7 cellular contexts compared by ENCODE assay signal in genomic region chr4:154626793-154627484, GRCh38. TPM values are rescaled to one million over a fixed set of nuclear protein-coding genes. Genes with fewer than 3 reads are reported as not detected.
DNase-seq lines count a peak whose midpoint lies in the region; ATAC-seq and TF ChIP-seq lines count a peak whose summit lies in the region.

No MANE protein-coding gene starts in this region.

- H3K9me3 ChIP-seq in neural progenitor cell (ENCODE audit: low read depth): no peaks in the 10 kb centered on the region
- no peaks in the 10 kb centered on the region for H3K9me3 ChIP-seq in uterus

- no peaks in the 10 kb centered on the region for H4K20me1 ChIP-seq in neural progenitor cell (ENCODE audit: low read depth)

- H3K4me3 Mint-ChIP-seq in neural progenitor cell: no peak overlapping the region

- no peaks in the 10 kb centered on the region for H3K36me3 ChIP-seq in neural progenitor cell
- H3K36me3 ChIP-seq in uterus: no peaks in the 10 kb centered on the region

- H3K79me2 ChIP-seq in neural progenitor cell (ENCODE audit: low read depth): no peaks in the 10 kb centered on the region

- H3K27ac ChIP-seq in foreskin keratinocyte (no peak overlapping the region), neural progenitor cell (no peak overlapping the region), uterus (peak overlapping the region in 1 of 2 donors; percentile 29)

- TF ChIP-seq CTCF in HFF-Myc (IDR thresholded peaks at IDR 0.05; ENCODE audit: low read depth, low read length, missing control alignments): peak; percentile 64
- peak; percentile 36 for TF ChIP-seq CTCF in NB4 (IDR thresholded peaks at IDR 0.05; ENCODE audit: low read depth, low read length)
- TF ChIP-seq CTCF in foreskin keratinocyte (conservative IDR thresholded peaks at IDR 0.05): peak; percentile 90
- peak; percentile 73 for TF ChIP-seq CTCF in neural progenitor cell (IDR thresholded peaks at IDR 0.05)
- TF ChIP-seq CTCF in uterus (IDR thresholded peaks at IDR 0.05): peak in 2 of 4 experiments; percentile 42 to 62

- H3K4me1 Mint-ChIP-seq in neural progenitor cell: no peaks in the 10 kb centered on the region

- H3K9ac ChIP-seq in neural progenitor cell: no peak overlapping the region

- H3K4me2 ChIP-seq in neural progenitor cell: peak overlapping the region; percentile 76

- peak; percentile 43 for ATAC-seq in GM18499 (IDR thresholded peaks at IDR 0.05; ENCODE audit: insufficient read depth, unreplicated experiment)
- peak; percentile 97 for ATAC-seq in foreskin keratinocyte

- no peaks in the 10 kb centered on the region for H3K9me3 Mint-ChIP-seq in neural progenitor cell

- no peak for TF ChIP-seq POLR2A in NB4 (IDR thresholded peaks at IDR 0.05; ENCODE audit: extremely low read depth, insufficient read length)
- TF ChIP-seq POLR2A in uterus (IDR thresholded peaks at IDR 0.05): no peak

- peaks cover 2% of the 10 kb centered on the region for H3K27me3 Mint-ChIP-seq in neural progenitor cell (ENCODE audit: insufficient read depth, low read depth)

- H3K36me3 Mint-ChIP-seq in neural progenitor cell: no peaks in the 10 kb centered on the region

- H3K27ac Mint-ChIP-seq in neural progenitor cell: no peak overlapping the region

- H3K4me1 ChIP-seq in foreskin keratinocyte (peaks cover 7% of the 10 kb centered on the region), neural progenitor cell (peaks cover 4% of the 10 kb centered on the region), uterus (no peaks in the 10 kb centered on the region)

- H3K4me3 ChIP-seq in HFF-Myc (replicated peaks; ENCODE audit: low read depth, low read length) (no peak overlapping the region), NB4 (ENCODE audit: low read depth, low read length) (no peak overlapping the region), neural progenitor cell (peak overlapping the region; percentile 39), uterus (peak overlapping the region in 1 of 2 donors; percentile 25)

- DNase-seq in HFF-Myc (ENCODE audit: extremely low read depth, low read depth) (no peak), NB4 (ENCODE audit: low read depth) (peak; percentile 49), foreskin keratinocyte (peak in 1 of 2 donors; percentile 51), neural progenitor cell (ENCODE audit: low spot score) (peak; percentile 90), uterus (peak; percentile 28 to 54)
- peak; percentile 73 to 79 for DNase-seq in activated T-cell treated with anti-CD3 and anti-CD28 coated beads, Interleukin-2, amount 50 U/mL, for 48 hours

- H3F3A ChIP-seq in neural progenitor cell (ENCODE audit: low read depth): peaks cover 6% of the 10 kb centered on the region

- H2AFZ ChIP-seq in neural progenitor cell (replicated peaks): peak overlapping the region; percentile 75

- intact Hi-C loops in uterus (cut with DNase I; ENCODE audit: low total_unique reads): no loop called here

- H3K27me3 ChIP-seq in foreskin keratinocyte (peaks cover 44% of the 10 kb centered on the region), neural progenitor cell (peaks cover 57% of the 10 kb centered on the region), uterus (no peaks in the 10 kb centered on the region)

RNA-seq across cellular contexts. Expression of gene FGG, which starts 14.5 kb away (rescaled TPM):
- total RNA-seq in foreskin keratinocyte: not detected in 2 replicates
- not detected in 2 replicates for polyA plus RNA-seq in foreskin keratinocyte
- not detected in 2 replicates for total RNA-seq in neural progenitor cell (ENCODE audit: low replicate concordance)
- under 1 TPM in 1 of 4 donors, not detected in 3; 0.61 TPM for total RNA-seq in uterus

RNA-seq across cellular contexts. Expression of gene FGA, which starts 36.4 kb away (rescaled TPM):
- total RNA-seq in foreskin keratinocyte: not detected in 2 replicates
- polyA plus RNA-seq in foreskin keratinocyte: not detected in 2 replicates
- not detected in 2 replicates for total RNA-seq in neural progenitor cell (ENCODE audit: low replicate concordance)
- 1 to 10 TPM in 1 of 4 donors, not detected in 3; 1.6 TPM for total RNA-seq in uterus
